ENCODE assay signal across 8 cellular contexts in genomic region chr12:54191550-54192022, GRCh38. TPM values are rescaled to one million over a fixed set of nuclear protein-coding genes. Genes with fewer than 3 reads are reported as not detected.
DNase-seq lines count a peak whose midpoint lies in the region; ATAC-seq and TF ChIP-seq lines count a peak whose summit lies in the region.

No MANE protein-coding gene starts in this region.

- DNase-seq in Caki2 (ENCODE audit: low read depth) (peak; percentile 84), HFF-Myc (ENCODE audit: extremely low read depth, low read depth) (peak; percentile 68), NCI-H2196 (lab: John Stamatoyannopoulos, UW; ENCODE audit: unreplicated experiment) (peak; percentile 75), WERI-Rb-1 (peak; percentile 86), T47D (ENCODE audit: low read depth in 1 of 2, low spot score in 1 of 2) (peak; percentile 77 to 92), iris pigment epithelial cell (ENCODE audit: low read depth) (peak; percentile 72)
- DNase-seq in stimulated activated CD4-positive, alpha-beta T cell treated with anti-CD3 and anti-CD28 coated beads, Interleukin-12 subunit alpha, Interleukin-12 subunit beta, amount 100 ng/mL, for 48 hours (ENCODE audit: low read depth in 2 of 3, low spot score in 1 of 3), result peak; percentile 59 to 77 (median 66)

- TF ChIP-seq CTCF in HFF-Myc (IDR thresholded peaks at IDR 0.05; ENCODE audit: low read depth, low read length, missing control alignments) (peak; percentile 93), WERI-Rb-1 (IDR thresholded peaks at IDR 0.05; ENCODE audit: low read depth, low read length) (peak; percentile 88)

- in situ Hi-C loops in Caki2 (cut with HindIII; ENCODE audit: low pct_unique_long_range_greater_than_20kb, low sequenced_read_pairs) (no loop called here), T47D (cut with HindIII; ENCODE audit: low pct_unique_long_range_greater_than_20kb, low sequenced_read_pairs) (loop anchor here (25.0 kb wide), 1 partner anchor 179 kb away; the partner anchor contains the start of genes HOXC8 and HOXC9)

- ATAC-seq in GM19328 (IDR thresholded peaks at IDR 0.05; ENCODE audit: unreplicated experiment), result no peak

- H3K4me3 ChIP-seq in HFF-Myc (replicated peaks; ENCODE audit: low read depth, low read length) (no peak overlapping the region), WERI-Rb-1 (ENCODE audit: low read depth, low read length) (no peak overlapping the region)

- H3K9me3 ChIP-seq in WERI-Rb-1 (ENCODE audit: severe bottlenecking), result no peaks in the 10 kb centered on the region

- H3K27ac ChIP-seq in WERI-Rb-1, result peak overlapping the region; percentile 52

- peaks cover 6% of the 10 kb centered on the region for H3K36me3 ChIP-seq in WERI-Rb-1

- no peaks in the 10 kb centered on the region for H3K27me3 ChIP-seq in WERI-Rb-1 (ENCODE audit: insufficient read depth, low read depth, severe bottlenecking)

RNA-seq across cellular contexts. Expression of gene SMUG1, which starts 2.8 kb away (rescaled TPM):
- total RNA-seq in Caki2 (2014; rRNA removed; shearing (Covaris generic); ENCODE audit: low replicate concordance), result 40.5 and 85.2 TPM in 2 replicates
